Comparison of ENCODE assay signal across 8 cellular contexts in the genomic region with DNA sequence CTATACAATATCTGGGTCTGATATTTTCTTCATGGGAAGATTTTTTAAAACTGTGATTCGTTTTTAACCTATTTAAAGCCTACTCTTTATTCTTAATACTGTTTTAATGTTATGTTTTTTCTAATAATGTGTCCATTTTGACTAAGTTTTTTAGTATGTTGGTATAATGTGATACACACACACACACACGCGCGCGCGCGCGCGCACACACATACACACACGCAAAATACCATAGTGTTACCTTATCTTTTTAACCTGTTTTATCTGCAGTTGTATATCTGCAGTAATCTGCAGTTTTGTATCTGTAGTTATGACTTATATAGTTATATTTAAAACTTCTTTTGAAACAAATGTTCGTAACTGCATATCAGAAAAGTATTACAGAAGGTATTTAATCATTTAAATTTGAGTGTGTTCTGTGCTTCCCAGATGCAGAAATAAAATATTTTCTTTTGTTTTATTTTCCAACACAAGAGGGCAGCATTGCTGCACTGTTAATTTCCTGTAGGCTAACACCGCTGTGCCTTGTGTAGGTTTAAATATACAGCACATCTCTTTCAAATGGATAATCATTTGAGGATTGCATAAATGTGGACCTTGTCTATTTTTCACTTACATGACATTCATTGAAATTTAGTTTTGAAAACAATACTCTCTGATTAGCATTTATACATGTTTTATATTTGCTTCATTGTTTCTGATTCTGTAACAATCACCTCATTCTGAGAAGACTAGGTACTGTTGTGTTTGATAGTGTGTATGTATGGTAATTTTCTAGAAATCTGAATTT.
DNase-seq lines count a peak whose midpoint lies in the region; ATAC-seq and TF ChIP-seq lines count a peak whose summit lies in the region.

No MANE protein-coding gene starts in this region.

- no peak for TF ChIP-seq POLR2A in gastroesophageal sphincter (IDR thresholded peaks at IDR 0.05)

- H3K9me3 ChIP-seq in gastroesophageal sphincter, result no peaks in the 10 kb centered on the region

- no peaks in the 10 kb centered on the region for H3K4me1 ChIP-seq in gastroesophageal sphincter

- no peak overlapping the region for H3K27ac ChIP-seq in gastroesophageal sphincter

- no peak for TF ChIP-seq EP300 in gastroesophageal sphincter (IDR thresholded peaks at IDR 0.05)

- in situ Hi-C loops in ACHN (cut with HindIII; ENCODE audit: low pct_ligation_motif_present, low pct_unique_long_range_greater_than_20kb, low sequenced_read_pairs), result loop anchor here (25.0 kb wide), 1 partner anchor 279 kb away; no protein-coding TSS in a partner anchor

- no peaks in the 10 kb centered on the region for H3K36me3 ChIP-seq in gastroesophageal sphincter

- H3K36me3 Mint-ChIP-seq in activated CD8-positive, alpha-beta T cell treated with anti-CD3 and anti-CD28 coated beads for 36 hours (ENCODE audit: low read depth), result no peaks in the 10 kb centered on the region

- peak; percentile 69 for ATAC-seq in HG02642 (IDR thresholded peaks at IDR 0.05; ENCODE audit: poor library complexity, unreplicated experiment)
- peak; percentile 51 for ATAC-seq in activated CD8-positive, alpha-beta T cell treated with anti-CD3 and anti-CD28 coated beads for 36 hours
- no peak for ATAC-seq in gastroesophageal sphincter
- ATAC-seq in HG03095 (IDR thresholded peaks at IDR 0.05; ENCODE audit: unreplicated experiment), result no peak

- peaks cover 2% of the 10 kb centered on the region for H3K27me3 Mint-ChIP-seq in activated CD8-positive, alpha-beta T cell treated with anti-CD3 and anti-CD28 coated beads for 36 hours

- DNase-seq in ACHN, result peak; percentile 31
- peak; percentile 14 for DNase-seq in ELF-1 (ENCODE audit: low read depth, low spot score)
- peak; percentile 11 for DNase-seq in NCI-H2107 (lab: John Stamatoyannopoulos, UW)
- DNase-seq in activated CD8-positive, alpha-beta T cell treated with anti-CD3 and anti-CD28 coated beads for 36 hours, result peak; percentile 12
- DNase-seq in retina, result peak; percentile 68

- 35 to 36% methylated on average over 12 of the region's 12 CpGs for WGBS in gastroesophageal sphincter (ENCODE audit: low coverage in 1 of 2), 2 donors

- H3K9me3 Mint-ChIP-seq in activated CD8-positive, alpha-beta T cell treated with anti-CD3 and anti-CD28 coated beads for 36 hours, result no peaks in the 10 kb centered on the region

- H3K4me3 Mint-ChIP-seq in activated CD8-positive, alpha-beta T cell treated with anti-CD3 and anti-CD28 coated beads for 36 hours, result no peak overlapping the region

- CTCF ChIA-PET in activated CD8-positive, alpha-beta T cell treated with anti-CD3 and anti-CD28 coated beads for 36 hours (lab: Charles Lee), result interaction anchor here (0.6 to 9.7 kb wide), 9 partner anchors 67 to 545 kb away, joined by 3 to 239 read pairs (median 5); no protein-coding TSS in a partner anchor

- POLR2A ChIA-PET in activated CD8-positive, alpha-beta T cell treated with anti-CD3 and anti-CD28 coated beads for 36 hours (lab: Charles Lee), result no interaction called here

- no peaks in the 10 kb centered on the region for H3K27me3 ChIP-seq in gastroesophageal sphincter

- peak; percentile 78 for TF ChIP-seq CTCF in activated CD8-positive, alpha-beta T cell treated with anti-CD3 and anti-CD28 coated beads for 36 hours (IDR thresholded peaks at IDR 0.05)
- TF ChIP-seq CTCF in gastroesophageal sphincter (IDR thresholded peaks at IDR 0.05), result peak; percentile 58 to 79 (median 72)

- H3K27ac Mint-ChIP-seq in activated CD8-positive, alpha-beta T cell treated with anti-CD3 and anti-CD28 coated beads for 36 hours, result no peak overlapping the region

- H3K4me3 ChIP-seq in gastroesophageal sphincter, result no peak overlapping the region

- no peaks in the 10 kb centered on the region for H3K4me1 Mint-ChIP-seq in activated CD8-positive, alpha-beta T cell treated with anti-CD3 and anti-CD28 coated beads for 36 hours (ENCODE audit: low read depth)

- intact Hi-C loops in activated CD8-positive, alpha-beta T cell treated with anti-CD3 and anti-CD28 coated beads for 36 hours (cut with micrococcal nuclease), result loop anchor here (1.0 to 2.0 kb wide), 2 partner anchors 285 to 488 kb away; no protein-coding TSS in a partner anchor

Comparison
In these comparisons a context has a peak if more than half of its experiments do, and no peak if none do; other contexts are left out.
1. DNase-seq: peak in every context shown above with its lines; median percentile 68 in retina; 31 in ACHN; 14 in ELF-1; 12 in activated CD8-positive, alpha-beta T cell treated with anti-CD3 and anti-CD28 coated beads for 36 hours; 11 in NCI-H2107.
2. ATAC-seq: peak in HG02642 (single experiment) and activated CD8-positive, alpha-beta T cell treated with anti-CD3 and anti-CD28 coated beads for 36 hours (single experiment); none in gastroesophageal sphincter (single experiment) and HG03095 (single experiment).